Comparison of ENCODE assay signal across 1 cellular context in the genomic region with DNA sequence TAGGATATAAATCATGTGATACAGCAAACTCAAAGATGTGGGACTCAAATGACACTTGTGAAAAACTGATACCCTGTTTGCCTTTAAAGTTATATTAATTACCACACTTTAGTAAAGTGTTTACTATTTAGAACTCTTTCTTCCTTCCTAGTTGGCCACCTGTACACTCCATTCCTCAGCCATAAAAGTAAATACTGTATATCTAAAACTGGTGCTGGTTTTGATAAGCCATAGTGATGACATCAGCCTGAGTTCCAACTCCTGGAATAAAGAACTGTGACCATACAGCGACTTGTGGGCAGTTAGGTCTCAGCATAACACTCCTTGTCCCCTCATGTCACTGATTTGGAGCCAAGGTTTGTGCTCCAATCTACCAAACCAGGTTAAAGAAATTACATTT.
TF ChIP-seq lines count a peak whose summit lies in the region.

No MANE protein-coding gene starts in this region.

TF ChIP-seq in K562, 482 proteins besides CTCF, POLR2A, EP300 and RAD21 (continues in another document):
- TF ChIP-seq, protein P1, sequence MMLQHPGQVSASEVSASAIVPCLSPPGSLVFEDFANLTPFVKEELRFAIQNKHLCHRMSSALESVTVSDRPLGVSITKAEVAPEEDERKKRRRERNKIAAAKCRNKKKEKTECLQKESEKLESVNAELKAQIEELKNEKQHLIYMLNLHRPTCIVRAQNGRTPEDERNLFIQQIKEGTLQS (IDR thresholded peaks at IDR 0.05): peak; percentile 92
- TF ChIP-seq, protein P1 (CRISPR knock-in tag; conservative IDR thresholded peaks at IDR 0.05): no peak
- TF ChIP-seq, protein P2, sequence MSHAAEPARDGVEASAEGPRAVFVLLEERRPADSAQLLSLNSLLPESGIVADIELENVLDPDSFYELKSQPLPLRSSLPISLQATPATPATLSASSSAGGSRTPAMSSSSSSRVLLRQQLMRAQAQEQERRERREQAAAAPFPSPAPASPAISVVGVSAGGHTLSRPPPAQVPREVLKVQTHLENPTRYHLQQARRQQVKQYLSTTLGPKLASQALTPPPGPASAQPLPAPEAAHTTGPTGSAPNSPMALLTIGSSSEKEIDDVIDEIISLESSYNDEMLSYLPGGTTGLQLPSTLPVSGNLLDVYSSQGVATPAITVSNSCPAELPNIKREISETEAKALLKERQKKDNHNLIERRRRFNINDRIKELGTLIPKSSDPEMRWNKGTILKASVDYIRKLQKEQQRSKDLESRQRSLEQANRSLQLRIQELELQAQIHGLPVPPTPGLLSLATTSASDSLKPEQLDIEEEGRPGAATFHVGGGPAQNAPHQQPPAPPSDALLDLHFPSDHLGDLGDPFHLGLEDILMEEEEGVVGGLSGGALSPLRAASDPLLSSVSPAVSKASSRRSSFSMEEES (CRISPR knock-in tag; IDR thresholded peaks at IDR 0.05): peak; percentile 37; the same call in 1 of the 2 replicates
- TF ChIP-seq, protein P3, sequence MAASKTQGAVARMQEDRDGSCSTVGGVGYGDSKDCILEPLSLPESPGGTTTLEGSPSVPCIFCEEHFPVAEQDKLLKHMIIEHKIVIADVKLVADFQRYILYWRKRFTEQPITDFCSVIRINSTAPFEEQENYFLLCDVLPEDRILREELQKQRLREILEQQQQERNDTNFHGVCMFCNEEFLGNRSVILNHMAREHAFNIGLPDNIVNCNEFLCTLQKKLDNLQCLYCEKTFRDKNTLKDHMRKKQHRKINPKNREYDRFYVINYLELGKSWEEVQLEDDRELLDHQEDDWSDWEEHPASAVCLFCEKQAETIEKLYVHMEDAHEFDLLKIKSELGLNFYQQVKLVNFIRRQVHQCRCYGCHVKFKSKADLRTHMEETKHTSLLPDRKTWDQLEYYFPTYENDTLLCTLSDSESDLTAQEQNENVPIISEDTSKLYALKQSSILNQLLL (CRISPR knock-in tag; IDR thresholded peaks at IDR 0.05; ENCODE audit: borderline replicate concordance): no peak
- no peak for TF ChIP-seq ATF1 (CRISPR knock-in tag; IDR thresholded peaks at IDR 0.05)
- TF ChIP-seq ATF1 (tag; IDR thresholded peaks at IDR 0.05): peak; percentile 48; the same call in 1 of the 2 replicates
- TF ChIP-seq TBP (optimal IDR thresholded peaks at IDR 0.05; ENCODE audit: low read depth, low read length): peak; percentile 46
- TF ChIP-seq CBFA2T3 (IDR thresholded peaks at IDR 0.05): peak; percentile 46; the same call in 1 of the 2 replicates
- TF ChIP-seq, protein P4, sequence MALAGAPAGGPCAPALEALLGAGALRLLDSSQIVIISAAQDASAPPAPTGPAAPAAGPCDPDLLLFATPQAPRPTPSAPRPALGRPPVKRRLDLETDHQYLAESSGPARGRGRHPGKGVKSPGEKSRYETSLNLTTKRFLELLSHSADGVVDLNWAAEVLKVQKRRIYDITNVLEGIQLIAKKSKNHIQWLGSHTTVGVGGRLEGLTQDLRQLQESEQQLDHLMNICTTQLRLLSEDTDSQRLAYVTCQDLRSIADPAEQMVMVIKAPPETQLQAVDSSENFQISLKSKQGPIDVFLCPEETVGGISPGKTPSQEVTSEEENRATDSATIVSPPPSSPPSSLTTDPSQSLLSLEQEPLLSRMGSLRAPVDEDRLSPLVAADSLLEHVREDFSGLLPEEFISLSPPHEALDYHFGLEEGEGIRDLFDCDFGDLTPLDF (CRISPR knock-in tag; IDR thresholded peaks at IDR 0.05): no peak
- peak; percentile 51; the same call in 1 of the 2 replicates for TF ChIP-seq CREM (IDR thresholded peaks at IDR 0.05; ENCODE audit: low read depth)
- no peak for TF ChIP-seq ZBTB17 (CRISPR knock-in tag; IDR thresholded peaks at IDR 0.05)
- TF ChIP-seq, protein P5, sequence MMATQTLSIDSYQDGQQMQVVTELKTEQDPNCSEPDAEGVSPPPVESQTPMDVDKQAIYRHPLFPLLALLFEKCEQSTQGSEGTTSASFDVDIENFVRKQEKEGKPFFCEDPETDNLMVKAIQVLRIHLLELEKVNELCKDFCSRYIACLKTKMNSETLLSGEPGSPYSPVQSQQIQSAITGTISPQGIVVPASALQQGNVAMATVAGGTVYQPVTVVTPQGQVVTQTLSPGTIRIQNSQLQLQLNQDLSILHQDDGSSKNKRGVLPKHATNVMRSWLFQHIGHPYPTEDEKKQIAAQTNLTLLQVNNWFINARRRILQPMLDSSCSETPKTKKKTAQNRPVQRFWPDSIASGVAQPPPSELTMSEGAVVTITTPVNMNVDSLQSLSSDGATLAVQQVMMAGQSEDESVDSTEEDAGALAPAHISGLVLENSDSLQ (IDR thresholded peaks at IDR 0.05): peak; percentile 45
- TF ChIP-seq, protein P6, sequence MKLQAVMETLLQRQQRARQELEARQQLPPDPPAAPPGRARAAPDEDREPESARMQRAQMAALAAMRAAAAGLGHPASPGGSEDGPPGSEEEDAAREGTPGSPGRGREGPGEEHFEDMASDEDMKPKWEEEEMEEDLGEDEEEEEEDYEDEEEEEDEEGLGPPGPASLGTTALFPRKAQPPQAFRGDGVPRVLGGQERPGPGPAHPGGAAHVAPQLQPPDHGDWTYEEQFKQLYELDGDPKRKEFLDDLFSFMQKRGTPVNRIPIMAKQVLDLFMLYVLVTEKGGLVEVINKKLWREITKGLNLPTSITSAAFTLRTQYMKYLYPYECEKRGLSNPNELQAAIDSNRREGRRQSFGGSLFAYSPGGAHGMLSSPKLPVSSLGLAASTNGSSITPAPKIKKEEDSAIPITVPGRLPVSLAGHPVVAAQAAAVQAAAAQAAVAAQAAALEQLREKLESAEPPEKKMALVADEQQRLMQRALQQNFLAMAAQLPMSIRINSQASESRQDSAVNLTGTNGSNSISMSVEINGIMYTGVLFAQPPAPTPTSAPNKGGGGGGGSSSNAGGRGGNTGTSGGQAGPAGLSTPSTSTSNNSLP (IDR thresholded peaks at IDR 0.05; ENCODE audit: borderline replicate concordance, low read depth, low read length): peak; percentile 74; the same call in 1 of the 2 replicates
- no peak for TF ChIP-seq ZNF133 (CRISPR knock-in tag; IDR thresholded peaks at IDR 0.05)
- peak; percentile 85 for TF ChIP-seq JUND (IDR thresholded peaks at IDR 0.05; ENCODE audit: borderline replicate concordance, low read depth, low read length)
- peak; percentile 90; the same call in 2 of the 3 replicates for TF ChIP-seq JUND (tag; IDR thresholded peaks at IDR 0.05; ENCODE audit: borderline replicate concordance, low read depth, low read length)
- peak; percentile 53; the same call in 1 of the 2 replicates for TF ChIP-seq SMARCA4 (IDR thresholded peaks at IDR 0.05)
- no peak for TF ChIP-seq RB1 (IDR thresholded peaks at IDR 0.05; ENCODE audit: low read depth)
- TF ChIP-seq RUNX1 (IDR thresholded peaks at IDR 0.05; ENCODE audit: low read depth): no peak
- TF ChIP-seq, protein P7, sequence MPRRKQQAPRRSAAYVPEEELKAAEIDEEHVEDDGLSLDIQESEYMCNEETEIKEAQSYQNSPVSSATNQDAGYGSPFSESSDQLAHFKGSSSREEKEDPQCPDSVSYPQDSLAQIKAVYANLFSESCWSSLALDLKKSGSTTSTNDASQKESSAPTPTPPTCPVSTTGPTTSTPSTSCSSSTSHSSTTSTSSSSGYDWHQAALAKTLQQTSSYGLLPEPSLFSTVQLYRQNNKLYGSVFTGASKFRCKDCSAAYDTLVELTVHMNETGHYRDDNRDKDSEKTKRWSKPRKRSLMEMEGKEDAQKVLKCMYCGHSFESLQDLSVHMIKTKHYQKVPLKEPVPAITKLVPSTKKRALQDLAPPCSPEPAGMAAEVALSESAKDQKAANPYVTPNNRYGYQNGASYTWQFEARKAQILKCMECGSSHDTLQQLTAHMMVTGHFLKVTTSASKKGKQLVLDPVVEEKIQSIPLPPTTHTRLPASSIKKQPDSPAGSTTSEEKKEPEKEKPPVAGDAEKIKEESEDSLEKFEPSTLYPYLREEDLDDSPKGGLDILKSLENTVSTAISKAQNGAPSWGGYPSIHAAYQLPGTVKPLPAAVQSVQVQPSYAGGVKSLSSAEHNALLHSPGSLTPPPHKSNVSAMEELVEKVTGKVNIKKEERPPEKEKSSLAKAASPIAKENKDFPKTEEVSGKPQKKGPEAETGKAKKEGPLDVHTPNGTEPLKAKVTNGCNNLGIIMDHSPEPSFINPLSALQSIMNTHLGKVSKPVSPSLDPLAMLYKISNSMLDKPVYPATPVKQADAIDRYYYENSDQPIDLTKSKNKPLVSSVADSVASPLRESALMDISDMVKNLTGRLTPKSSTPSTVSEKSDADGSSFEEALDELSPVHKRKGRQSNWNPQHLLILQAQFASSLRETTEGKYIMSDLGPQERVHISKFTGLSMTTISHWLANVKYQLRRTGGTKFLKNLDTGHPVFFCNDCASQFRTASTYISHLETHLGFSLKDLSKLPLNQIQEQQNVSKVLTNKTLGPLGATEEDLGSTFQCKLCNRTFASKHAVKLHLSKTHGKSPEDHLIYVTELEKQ (CRISPR knock-in tag; IDR thresholded peaks at IDR 0.05): no peak
- no peak for TF ChIP-seq KLF13 (tag; IDR thresholded peaks at IDR 0.05; ENCODE audit: borderline replicate concordance, low read depth)
- TF ChIP-seq, protein P8, sequence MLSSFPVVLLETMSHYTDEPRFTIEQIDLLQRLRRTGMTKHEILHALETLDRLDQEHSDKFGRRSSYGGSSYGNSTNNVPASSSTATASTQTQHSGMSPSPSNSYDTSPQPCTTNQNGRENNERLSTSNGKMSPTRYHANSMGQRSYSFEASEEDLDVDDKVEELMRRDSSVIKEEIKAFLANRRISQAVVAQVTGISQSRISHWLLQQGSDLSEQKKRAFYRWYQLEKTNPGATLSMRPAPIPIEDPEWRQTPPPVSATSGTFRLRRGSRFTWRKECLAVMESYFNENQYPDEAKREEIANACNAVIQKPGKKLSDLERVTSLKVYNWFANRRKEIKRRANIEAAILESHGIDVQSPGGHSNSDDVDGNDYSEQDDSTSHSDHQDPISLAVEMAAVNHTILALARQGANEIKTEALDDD (IDR thresholded peaks at IDR 0.05): 0 out of 2 replicates have a peak, but pooled peaks have one; percentile 15
- TF ChIP-seq HDAC3 (IDR thresholded peaks at IDR 0.05; ENCODE audit: borderline replicate concordance, partially characterized antibody): peak; percentile 37
- TF ChIP-seq FOXA3 (CRISPR knock-in tag; conservative IDR thresholded peaks at IDR 0.05 in 1 of 2, IDR thresholded peaks at IDR 0.05 in 1 of 2): 0 out of 4 replicates have a peak, but pooled peaks of 1 of the 2 experiments have one; percentile 33
- TF ChIP-seq CXXC5 (CRISPR knock-in tag; IDR thresholded peaks at IDR 0.05): no peak
- TF ChIP-seq, protein P9, sequence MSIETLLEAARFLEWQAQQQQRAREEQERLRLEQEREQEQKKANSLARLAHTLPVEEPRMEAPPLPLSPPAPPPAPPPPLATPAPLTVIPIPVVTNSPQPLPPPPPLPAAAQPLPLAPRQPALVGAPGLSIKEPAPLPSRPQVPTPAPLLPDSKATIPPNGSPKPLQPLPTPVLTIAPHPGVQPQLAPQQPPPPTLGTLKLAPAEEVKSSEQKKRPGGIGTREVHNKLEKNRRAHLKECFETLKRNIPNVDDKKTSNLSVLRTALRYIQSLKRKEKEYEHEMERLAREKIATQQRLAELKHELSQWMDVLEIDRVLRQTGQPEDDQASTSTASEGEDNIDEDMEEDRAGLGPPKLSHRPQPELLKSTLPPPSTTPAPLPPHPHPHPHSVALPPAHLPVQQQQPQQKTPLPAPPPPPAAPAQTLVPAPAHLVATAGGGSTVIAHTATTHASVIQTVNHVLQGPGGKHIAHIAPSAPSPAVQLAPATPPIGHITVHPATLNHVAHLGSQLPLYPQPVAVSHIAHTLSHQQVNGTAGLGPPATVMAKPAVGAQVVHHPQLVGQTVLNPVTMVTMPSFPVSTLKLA (conservative IDR thresholded peaks at IDR 0.05): 0 out of 4 replicates have a peak, but pooled peaks of 1 of the 2 experiments have one; percentile 19
- TF ChIP-seq, protein P10, sequence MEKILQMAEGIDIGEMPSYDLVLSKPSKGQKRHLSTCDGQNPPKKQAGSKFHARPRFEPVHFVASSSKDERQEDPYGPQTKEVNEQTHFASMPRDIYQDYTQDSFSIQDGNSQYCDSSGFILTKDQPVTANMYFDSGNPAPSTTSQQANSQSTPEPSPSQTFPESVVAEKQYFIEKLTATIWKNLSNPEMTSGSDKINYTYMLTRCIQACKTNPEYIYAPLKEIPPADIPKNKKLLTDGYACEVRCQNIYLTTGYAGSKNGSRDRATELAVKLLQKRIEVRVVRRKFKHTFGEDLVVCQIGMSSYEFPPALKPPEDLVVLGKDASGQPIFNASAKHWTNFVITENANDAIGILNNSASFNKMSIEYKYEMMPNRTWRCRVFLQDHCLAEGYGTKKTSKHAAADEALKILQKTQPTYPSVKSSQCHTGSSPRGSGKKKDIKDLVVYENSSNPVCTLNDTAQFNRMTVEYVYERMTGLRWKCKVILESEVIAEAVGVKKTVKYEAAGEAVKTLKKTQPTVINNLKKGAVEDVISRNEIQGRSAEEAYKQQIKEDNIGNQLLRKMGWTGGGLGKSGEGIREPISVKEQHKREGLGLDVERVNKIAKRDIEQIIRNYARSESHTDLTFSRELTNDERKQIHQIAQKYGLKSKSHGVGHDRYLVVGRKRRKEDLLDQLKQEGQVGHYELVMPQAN (IDR thresholded peaks at IDR 0.05; ENCODE audit: borderline replicate concordance): no peak
- peak; percentile 35; the same call in 1 of the 2 replicates for TF ChIP-seq SMARCC2 (IDR thresholded peaks at IDR 0.05; ENCODE audit: low read depth)
- 0 out of 4 replicates have a peak, but pooled peaks of 1 of the 2 experiments have one; percentile 17 for TF ChIP-seq MAZ (CRISPR knock-in tag; conservative IDR thresholded peaks at IDR 0.05 in 1 of 2, IDR thresholded peaks at IDR 0.05 in 1 of 2)
- 0 out of 2 replicates have a peak, but pooled peaks have one; percentile 15 for TF ChIP-seq POLR2H (tag; IDR thresholded peaks at IDR 0.05; ENCODE audit: low read depth)
- TF ChIP-seq TOE1 (IDR thresholded peaks at IDR 0.05; ENCODE audit: borderline replicate concordance): peak; percentile 39; the same call in 1 of the 2 replicates
- no peak for TF ChIP-seq TOE1 (CRISPR knock-in tag; IDR thresholded peaks at IDR 0.05; ENCODE audit: borderline replicate concordance, low read depth)
- peak; percentile 49 for TF ChIP-seq TEAD4 (IDR thresholded peaks at IDR 0.05; ENCODE audit: low read length)
- TF ChIP-seq TEAD4 (CRISPR knock-in tag; IDR thresholded peaks at IDR 0.05; ENCODE audit: borderline replicate concordance): no peak
- TF ChIP-seq CCAR2 (IDR thresholded peaks at IDR 0.05; ENCODE audit: low read depth, low read length): no peak
- TF ChIP-seq MYC (IDR thresholded peaks at IDR 0.05; ENCODE audit: low read depth, low read length): peak; percentile 37; the same call in 1 of the 2 replicates
- no peak for TF ChIP-seq MYC (CRISPR knock-in tag; IDR thresholded peaks at IDR 0.05; ENCODE audit: borderline replicate concordance, low read depth)
- TF ChIP-seq SRSF3 (IDR thresholded peaks at IDR 0.05; ENCODE audit: insufficient read depth, low read length): no peak
- TF ChIP-seq ZNF324 (CRISPR knock-in tag; IDR thresholded peaks at IDR 0.05): no peak
- TF ChIP-seq POLR2AphosphoS5 (IDR thresholded peaks at IDR 0.05; ENCODE audit: control insufficient read depth, insufficient read depth, low read depth, low read length): peak; percentile 24; the same call in 1 of the 2 replicates
- TF ChIP-seq RBFOX2 (IDR thresholded peaks at IDR 0.05; ENCODE audit: low read depth, low read length): 0 out of 2 replicates have a peak, but pooled peaks have one; percentile 12
- TF ChIP-seq TAL1 (IDR thresholded peaks at IDR 0.05): 0 out of 2 replicates have a peak, but pooled peaks have one; percentile 13
- TF ChIP-seq MEIS2 (IDR thresholded peaks at IDR 0.05; ENCODE audit: partially characterized antibody): peak; percentile 53
- no peak for TF ChIP-seq STAG1 (CRISPR knock-in tag; IDR thresholded peaks at IDR 0.05; ENCODE audit: borderline replicate concordance)
- TF ChIP-seq MTA2 (IDR thresholded peaks at IDR 0.05; ENCODE audit: low read depth): no peak; the same call in 1 of the 2 replicates
- TF ChIP-seq ARNT (IDR thresholded peaks at IDR 0.05): 0 out of 4 replicates have a peak, but pooled peaks of 1 of the 2 experiments have one; percentile 25
